8 cellular contexts compared by ENCODE assay signal in genomic region chr16:50806099-50807062, GRCh38.
DNase-seq lines count a peak whose midpoint lies in the region; ATAC-seq and TF ChIP-seq lines count a peak whose summit lies in the region.

No MANE protein-coding gene starts in this region.

- DNase-seq in CD1c-positive myeloid dendritic cell (ENCODE audit: extremely low spot score) (peak; percentile 90), NCI-H69 (lab: John Stamatoyannopoulos, UW) (peak; percentile 82), lower leg skin (ENCODE audit: low spot score in 2 of 2) (peak; percentile 87 to 97)
- DNase-seq in activated CD4-positive, alpha-beta T cell treated with anti-CD3 and anti-CD28 coated beads, Interleukin-2, amount 50 U/mL, for 48 hours = peak; percentile 85 to 90
- DNase-seq in stimulated activated CD4-positive, alpha-beta T cell treated with anti-CD3 and anti-CD28 coated beads, TNF-alpha, amount 100 ng/mL, for 1 hour (ENCODE audit: low read depth in 3 of 3, low spot score in 1 of 3) = peak; percentile 70 to 74 (median 73)

- ATAC-seq in GM19397 (IDR thresholded peaks at IDR 0.05; ENCODE audit: unreplicated experiment) (peak; percentile 80), HG03558 (IDR thresholded peaks at IDR 0.05; ENCODE audit: extremely low read depth, unreplicated experiment) (peak; percentile 60)

- H3K4me1 ChIP-seq in ectodermal cell (ENCODE audit: control insufficient read depth, insufficient read depth, low read length) = peaks cover 10% of the 10 kb centered on the region

- H3K9me3 ChIP-seq in ectodermal cell (ENCODE audit: control insufficient read depth, low read length) = no peaks in the 10 kb centered on the region

- H3K27me3 ChIP-seq in ectodermal cell (ENCODE audit: control insufficient read depth, insufficient read depth, low read length, poor library complexity, severe bottlenecking) = no peaks in the 10 kb centered on the region

- peak in 1 of 3 donors; percentile 31 for TF ChIP-seq CTCF in lower leg skin (IDR thresholded peaks at IDR 0.05)

- 25 to 27% methylated on average over 25 to 26 of the region's 26 CpGs for WGBS in ectodermal cell, 2 experiments
- 11 to 14% methylated on average over 26 of the region's 26 CpGs for WGBS in lower leg skin, 2 donors

- TF ChIP-seq POLR2A in lower leg skin (IDR thresholded peaks at IDR 0.05) = no peak

- H3K36me3 ChIP-seq in ectodermal cell (ENCODE audit: control insufficient read depth, insufficient read depth, low read length) = no peaks in the 10 kb centered on the region

- H3K27ac ChIP-seq in ectodermal cell (ENCODE audit: insufficient read depth, low read depth, low read length, poor library complexity, severe bottlenecking) = no peak overlapping the region

- intact Hi-C loops in lower leg skin (cut with DNase I; ENCODE audit: low total_unique reads) = loop anchor here (10.0 kb wide), 1 partner anchor 572 kb away; no protein-coding TSS in a partner anchor

- H3K4me3 ChIP-seq in ectodermal cell (ENCODE audit: insufficient read depth, low read depth, low read length) (peak overlapping the region; percentile 32), lower leg skin (ENCODE audit: low read depth, poor library complexity, severe bottlenecking) (no peak overlapping the region)
